1 cellular context compared by ENCODE assay signal in genomic region chr11:78194490-78194889, GRCh38.
TF ChIP-seq lines count a peak whose summit lies in the region.

No MANE protein-coding gene starts in this region.

TF ChIP-seq in HepG2, 621 proteins besides CTCF, POLR2A, EP300 and RAD21:
- TF ChIP-seq MXD4 (CRISPR knock-in tag; IDR thresholded peaks at IDR 0.05) (no peak), SYNCRIP (IDR thresholded peaks at IDR 0.05; ENCODE audit: insufficient read depth, low read depth, low read length) (no peak), FOXK1 (CRISPR knock-in tag; IDR thresholded peaks at IDR 0.05; ENCODE audit: borderline replicate concordance, low read depth) (no peak), ZSCAN22 (CRISPR knock-in tag; IDR thresholded peaks at IDR 0.05) (no peak), ZSCAN25 (CRISPR knock-in tag; IDR thresholded peaks at IDR 0.05) (no peak), HHEX (CRISPR knock-in tag; IDR thresholded peaks at IDR 0.05) (no peak), ATF2 (CRISPR knock-in tag; IDR thresholded peaks at IDR 0.05) (no peak), FOSL2 (CRISPR knock-in tag; IDR thresholded peaks at IDR 0.05) (peak; percentile 30; the same call in 1 of the 2 replicates), DR1 (CRISPR knock-in tag; IDR thresholded peaks at IDR 0.05) (no peak)
